Comparison of ENCODE assay signal across 1 cellular context in the genomic region with DNA sequence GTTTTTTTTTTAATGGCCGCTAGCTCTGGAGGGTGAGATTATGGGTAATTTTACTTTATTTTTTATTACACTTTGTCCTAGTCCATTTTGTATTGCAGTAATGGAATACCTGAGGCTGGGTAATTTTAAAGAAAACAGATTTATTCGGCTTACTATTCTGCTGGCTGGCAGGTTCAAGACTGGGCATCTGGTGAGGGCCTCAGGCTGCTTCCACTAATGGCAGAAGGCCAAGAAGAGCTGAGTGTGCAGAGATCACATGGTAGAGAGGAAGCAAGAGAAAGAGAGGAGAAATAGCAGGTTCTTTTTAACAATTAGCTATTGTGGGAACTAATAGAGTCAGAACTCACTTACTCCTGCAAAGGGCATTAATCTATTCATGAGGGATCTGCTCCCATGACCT.
TF ChIP-seq lines count a peak whose summit lies in the region.

No MANE protein-coding gene starts in this region.

TF ChIP-seq in K562, 482 proteins besides CTCF, POLR2A, EP300 and RAD21 (continued from another document):
- TF ChIP-seq, protein P1, sequence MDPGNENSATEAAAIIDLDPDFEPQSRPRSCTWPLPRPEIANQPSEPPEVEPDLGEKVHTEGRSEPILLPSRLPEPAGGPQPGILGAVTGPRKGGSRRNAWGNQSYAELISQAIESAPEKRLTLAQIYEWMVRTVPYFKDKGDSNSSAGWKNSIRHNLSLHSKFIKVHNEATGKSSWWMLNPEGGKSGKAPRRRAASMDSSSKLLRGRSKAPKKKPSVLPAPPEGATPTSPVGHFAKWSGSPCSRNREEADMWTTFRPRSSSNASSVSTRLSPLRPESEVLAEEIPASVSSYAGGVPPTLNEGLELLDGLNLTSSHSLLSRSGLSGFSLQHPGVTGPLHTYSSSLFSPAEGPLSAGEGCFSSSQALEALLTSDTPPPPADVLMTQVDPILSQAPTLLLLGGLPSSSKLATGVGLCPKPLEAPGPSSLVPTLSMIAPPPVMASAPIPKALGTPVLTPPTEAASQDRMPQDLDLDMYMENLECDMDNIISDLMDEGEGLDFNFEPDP (CRISPR knock-in tag; IDR thresholded peaks at IDR 0.05) = no peak
- TF ChIP-seq ZNF316 (IDR thresholded peaks at IDR 0.05) (peak; percentile 79), TRIM24 (IDR thresholded peaks at IDR 0.05) (0 out of 4 replicates have a peak, but pooled peaks of 1 of the 2 experiments have one; percentile 51)
TF ChIP-seq in K562: peak in this region for 4.
